ENCODE assay signal across 18 cellular contexts in the genomic region with DNA sequence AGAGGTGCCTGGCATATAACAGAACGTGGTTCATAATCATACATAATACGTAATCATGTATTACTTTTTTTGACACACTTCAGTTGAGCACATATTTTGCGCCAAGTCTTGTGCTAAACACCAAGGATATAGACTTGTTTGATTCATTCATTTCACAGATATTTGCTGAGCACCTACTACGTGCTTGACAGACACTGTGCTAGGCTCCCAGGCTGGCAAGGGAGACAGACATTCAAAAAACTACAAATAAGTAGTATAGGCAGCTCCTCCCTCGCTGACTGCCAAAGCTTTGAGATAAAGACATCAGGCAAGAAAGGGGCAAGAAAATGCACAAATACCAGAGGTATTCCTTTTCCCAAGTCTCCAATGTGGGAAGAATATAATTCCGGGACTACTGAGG.
DNase-seq lines count a peak whose midpoint lies in the region; ATAC-seq, FAIRE-seq and TF ChIP-seq lines count a peak whose summit lies in the region.
"Had no signal": no experiment of that assay in that cellular context is flagged by ENCODE, and none has a peak within 500 bp of the region (broad histone marks: within the 10 kb centered on the region; RNA-seq: fewer than 3 reads in every experiment).

No MANE protein-coding gene starts in this region.

- intact Hi-C loops in Calu3 (cut with micrococcal nuclease; ENCODE audit: unreplicated experiment), result loop anchor here (1.0 to 5.0 kb wide), 5 partner anchors 78 to 207 kb away; a partner anchor contains a TSS
- intact Hi-C loops in HepG2 (cut with micrococcal nuclease; ENCODE audit: unreplicated experiment), result loop anchor here (2.0 to 5.0 kb wide), 3 partner anchors 57 to 203 kb away; a partner anchor contains a TSS
- intact Hi-C loops in colonic mucosa (cut with DNase I), result loop anchor here (10.0 kb wide), 1 partner anchor 119 kb away; a partner anchor contains a TSS

- FAIRE-seq in astrocyte (lab: Jason Lieb, UNC), result no peak
- no peak for FAIRE-seq in HepG2 (lab: Jason Lieb, UNC)
- FAIRE-seq: D721Med, urothelium cell line had no signal

- no peak overlapping the region for H3K4me2 ChIP-seq in astrocyte (ENCODE audit: low read length)
- 0 out of 2 replicates have a peak overlapping the region, but pooled peaks have one; percentile 91 for H3K4me2 ChIP-seq in HepG2 (ENCODE audit: low read depth, low read length)

- H3K4me1 ChIP-seq in astrocyte (ENCODE audit: insufficient read depth, low read length) (peaks cover 27% of the 10 kb centered on the region), HepG2 (ENCODE audit: insufficient read depth, low read length) (peaks cover 92% of the 10 kb centered on the region), skeletal muscle tissue (ENCODE audit: control insufficient read depth in 3 of 3, insufficient read depth in 3 of 3, low read length in 3 of 3) (peaks cover 26 to 53% (median 51%) of the 10 kb centered on the region in 3 donors), colonic mucosa (no peaks in the 10 kb centered on the region)

- CTCF ChIA-PET in Calu3 (lab: Charles Lee), result interaction anchor here (1.0 to 2.3 kb wide), 6 partner anchors 23 to 160 kb away, joined by 4 to 9 read pairs (median 5); a partner anchor contains a TSS
- CTCF ChIA-PET in HepG2 (lab: Yijun Ruan, JAX; ENCODE audit: low intra/inter-chr PET ratio, low total read pairs), result no interaction called here

- TF ChIP-seq POLR2A in HepG2 (IDR thresholded peaks at IDR 0.05; ENCODE audit: insufficient read depth in 1 of 2, low read depth in 2 of 2, low read length in 2 of 2), result no peak

- in situ Hi-C loops in HepG2 (cut with HindIII; ENCODE audit: extremely low pct_ligation_motif_present, low pct_unique_long_range_greater_than_20kb), result loop anchor here (25.0 kb wide), 1 partner anchor 197 kb away; no protein-coding TSS in a partner anchor

- H3K36me3 Mint-ChIP-seq in Calu3 (ENCODE audit: insufficient read depth, unreplicated experiment), result peaks cover 28% of the 10 kb centered on the region
- H3K36me3 Mint-ChIP-seq in astrocyte (ENCODE audit: low read depth, unreplicated experiment), result no peaks in the 10 kb centered on the region
- H3K36me3 Mint-ChIP-seq: activated naive CD8-positive, alpha-beta T cell; stimulated activated effector memory CD8-positive, alpha-beta T cell treated with anti-CD3 and anti-CD28 coated beads, Interleukin-12 subunit alpha, Interleukin-12 subunit beta, amount 100 ng/mL, for 72 hours had no signal

- H3K9me3 ChIP-seq in astrocyte (ENCODE audit: insufficient read depth, low read depth, low read length) (no peaks in the 10 kb centered on the region), HepG2 (ENCODE audit: low read length) (no peaks in the 10 kb centered on the region), skeletal muscle tissue (ENCODE audit: control insufficient read depth in 3 of 3, low read length in 3 of 3) (no peaks in the 10 kb centered on the region), colonic mucosa (no peaks in the 10 kb centered on the region)

- POLR2A ChIA-PET in HepG2 (lab: Yijun Ruan, JAX), result interaction anchor here (1.0 to 2.7 kb wide), 13 partner anchors 9 to 209 kb away, joined by 3 to 21 read pairs (median 8); no protein-coding TSS in a partner anchor

- H3K4me1 Mint-ChIP-seq in Calu3 (ENCODE audit: low read depth, unreplicated experiment) (peaks cover 51% of the 10 kb centered on the region), astrocyte (ENCODE audit: low read depth, unreplicated experiment) (peaks cover 30% of the 10 kb centered on the region)
- H3K4me1 Mint-ChIP-seq: activated CD4-positive, alpha-beta T cell treated with anti-CD3 and anti-CD28 coated beads for 36 hours; central memory CD8-positive, alpha-beta T cell had no signal

- TF ChIP-seq EP300 in HepG2 (IDR thresholded peaks at IDR 0.05; ENCODE audit: low read depth in 2 of 2, low read length in 2 of 2) (no peak), HepG2 (CRISPR knock-in tag; IDR thresholded peaks at IDR 0.05; ENCODE audit: borderline replicate concordance) (no peak)

- WGBS in HepG2 (ENCODE audit: low lambda C conversion rate), result 76% methylated on average over 6 of the region's 6 CpGs

- H2AFZ ChIP-seq in astrocyte (ENCODE audit: low read depth, low read length), result no peak overlapping the region
- H2AFZ ChIP-seq in HepG2 (ENCODE audit: low read length), result no peak overlapping the region

- H4K20me1 ChIP-seq in astrocyte (ENCODE audit: insufficient read depth, low read length) (no peaks in the 10 kb centered on the region), HepG2 (ENCODE audit: insufficient read depth, low read length) (no peaks in the 10 kb centered on the region)

- no peak overlapping the region for H3K4me3 ChIP-seq in astrocyte (ENCODE audit: insufficient read depth, low read depth, low read length)
- peak overlapping the region in 1 of 3 experiments; percentile 9; a peak in 1 of 6 replicates for H3K4me3 ChIP-seq in HepG2 (replicated peaks in 1 of 3; ENCODE audit: insufficient read depth in 1 of 3, low read depth in 2 of 3, low read length in 3 of 3)
- no peak overlapping the region for H3K4me3 ChIP-seq in skeletal muscle tissue (ENCODE audit: low read length in 3 of 3)
- H3K4me3 ChIP-seq in colonic mucosa, result no peak overlapping the region

- H3K4me3 Mint-ChIP-seq in Calu3 (ENCODE audit: low read depth, unreplicated experiment) (peak overlapping the region; percentile 19), astrocyte (ENCODE audit: unreplicated experiment) (no peak overlapping the region)
- H3K4me3 Mint-ChIP-seq: activated CD4-positive, alpha-beta T cell treated with anti-CD3 and anti-CD28 coated beads for 36 hours; activated naive CD8-positive, alpha-beta T cell; central memory CD8-positive, alpha-beta T cell; endodermal cell; stimulated activated effector memory CD8-positive, alpha-beta T cell treated with anti-CD3 and anti-CD28 coated beads, Interleukin-12 subunit alpha, Interleukin-12 subunit beta, amount 100 ng/mL, for 72 hours had no signal

- no peak for ATAC-seq in HepG2
- ATAC-seq in GM18868 (IDR thresholded peaks at IDR 0.05; ENCODE audit: unreplicated experiment), result no peak
- no peak for ATAC-seq in HG02642 (IDR thresholded peaks at IDR 0.05; ENCODE audit: poor library complexity, unreplicated experiment)
- ATAC-seq: activated CD4-positive, alpha-beta T cell treated with anti-CD3 and anti-CD28 coated beads for 36 hours; stimulated activated effector memory CD8-positive, alpha-beta T cell treated with anti-CD3 and anti-CD28 coated beads, Interleukin-12 subunit alpha, Interleukin-12 subunit beta, amount 100 ng/mL, for 72 hours had no signal

- TF ChIP-seq CTCF in Calu3 (IDR thresholded peaks at IDR 0.05; ENCODE audit: unreplicated experiment), result no peak
- no peak for TF ChIP-seq CTCF in astrocyte (IDR thresholded peaks at IDR 0.05; ENCODE audit: insufficient read depth, low read depth, low read length)
- no peak for TF ChIP-seq CTCF in HepG2 (CRISPR knock-in tag; IDR thresholded peaks at IDR 0.05)
- TF ChIP-seq CTCF in colonic mucosa (IDR thresholded peaks at IDR 0.05), result no peak

- no TSS peak for BruUV-seq in Calu3 (replicated peaks; lab: Mats Ljungman, UMichigan)
- BruUV-seq in HepG2 (replicated peaks; lab: Mats Ljungman, UMichigan), result no TSS peak

- H3K79me2 ChIP-seq in astrocyte (ENCODE audit: insufficient read depth, low read length) (no peaks in the 10 kb centered on the region), HepG2 (ENCODE audit: insufficient read depth, low read length) (no peaks in the 10 kb centered on the region)

- H3K9me3 Mint-ChIP-seq in Calu3 (ENCODE audit: low read depth, unreplicated experiment) (peaks cover 4% of the 10 kb centered on the region), astrocyte (ENCODE audit: unreplicated experiment) (peaks cover 2% of the 10 kb centered on the region)
- H3K9me3 Mint-ChIP-seq: central memory CD8-positive, alpha-beta T cell; endodermal cell; stimulated activated effector memory CD8-positive, alpha-beta T cell treated with anti-CD3 and anti-CD28 coated beads, Interleukin-12 subunit alpha, Interleukin-12 subunit beta, amount 100 ng/mL, for 72 hours had no signal

- DNase-seq in Calu3 (no peak), astrocyte (ENCODE audit: low read depth) (no peak), HepG2 (ENCODE audit: low spot score) (no peak), colonic mucosa (no peak), Ammon's horn (ENCODE audit: low spot score) (no peak)
- DNase-seq: activated CD4-positive, alpha-beta T cell treated with anti-CD3 and anti-CD28 coated beads for 36 hours; activated T-cell treated with anti-CD3 and anti-CD28 coated beads for 4 hours; endodermal cell; foreskin melanocyte; NCI-H82 had no signal

- H3K27me3 Mint-ChIP-seq in Calu3 (ENCODE audit: unreplicated experiment), result no peaks in the 10 kb centered on the region
- H3K27me3 Mint-ChIP-seq in astrocyte (ENCODE audit: low read depth, unreplicated experiment), result peaks cover 15% of the 10 kb centered on the region
- H3K27me3 Mint-ChIP-seq: activated CD4-positive, alpha-beta T cell treated with anti-CD3 and anti-CD28 coated beads for 36 hours; activated naive CD8-positive, alpha-beta T cell had no signal

- H3K27me3 ChIP-seq in astrocyte (ENCODE audit: insufficient read depth, low read length) (no peaks in the 10 kb centered on the region), HepG2 (ENCODE audit: control insufficient read depth in 1 of 2, insufficient read depth in 2 of 2, low read length in 2 of 2) (no peaks in the 10 kb centered on the region), skeletal muscle tissue (ENCODE audit: control insufficient read depth in 3 of 3, insufficient read depth in 3 of 3, low read length in 3 of 3) (no peaks in the 10 kb centered on the region), colonic mucosa (no peaks in the 10 kb centered on the region)

- H3K36me3 ChIP-seq in astrocyte (ENCODE audit: insufficient read depth, low read length) (no peaks in the 10 kb centered on the region), HepG2 (replicated peaks in 1 of 2; ENCODE audit: control insufficient read depth in 1 of 2, insufficient read depth in 2 of 2, low read length in 2 of 2) (no peaks in the 10 kb centered on the region), skeletal muscle tissue (ENCODE audit: control insufficient read depth in 3 of 3, insufficient read depth in 3 of 3, low read length in 3 of 3) (no peaks in the 10 kb centered on the region), colonic mucosa (no peaks in the 10 kb centered on the region)

- TF ChIP-seq RAD21 in HepG2 (CRISPR knock-in tag; IDR thresholded peaks at IDR 0.05), result no peak

- H3K27ac Mint-ChIP-seq in Calu3 (ENCODE audit: unreplicated experiment) (peak overlapping the region; percentile 96), astrocyte (ENCODE audit: unreplicated experiment) (no peak overlapping the region)
- H3K27ac Mint-ChIP-seq: activated CD4-positive, alpha-beta T cell treated with anti-CD3 and anti-CD28 coated beads for 36 hours; activated naive CD8-positive, alpha-beta T cell; endodermal cell; stimulated activated effector memory CD8-positive, alpha-beta T cell treated with anti-CD3 and anti-CD28 coated beads, Interleukin-12 subunit alpha, Interleukin-12 subunit beta, amount 100 ng/mL, for 72 hours had no signal

- H3K27ac ChIP-seq in astrocyte (ENCODE audit: low read depth, low read length) (peak overlapping the region; percentile 61), HepG2 (ENCODE audit: extremely low read length, insufficient read depth, low read length) (peak overlapping the region; percentile 89), skeletal muscle tissue (ENCODE audit: low read depth, low read length) (peak overlapping the region; percentile 83), colonic mucosa (no peak overlapping the region)

- H3K9ac ChIP-seq in astrocyte (ENCODE audit: low read length), result no peak overlapping the region
- H3K9ac ChIP-seq in HepG2 (ENCODE audit: insufficient read depth, low read depth, low read length), result peak overlapping the region; percentile 61
- H3K9ac ChIP-seq in skeletal muscle tissue (ENCODE audit: low read depth in 1 of 3, low read length in 3 of 3), result peak overlapping the region in 1 of 3 donors; percentile 60
- H3K9ac ChIP-seq in colonic mucosa (ENCODE audit: low read depth in 2 of 2, low read length in 2 of 2), result peak overlapping the region in 1 of 2 donors; percentile 1
